15 cellular contexts compared by ENCODE assay signal in genomic region chr10:100748251-100749058, GRCh38. TPM values are rescaled to one million over a fixed set of nuclear protein-coding genes. Genes with fewer than 3 reads are reported as not detected.
DNase-seq lines count a peak whose midpoint lies in the region; ATAC-seq and TF ChIP-seq lines count a peak whose summit lies in the region.
"Had no signal": no experiment of that assay in that cellular context is flagged by ENCODE, and none has a peak within 500 bp of the region (broad histone marks: within the 10 kb centered on the region; RNA-seq: fewer than 3 reads in every experiment).

No MANE protein-coding gene starts in this region.

- H3K36me3 Mint-ChIP-seq in naive thymus-derived CD8-positive, alpha-beta T cell = peaks cover 0 to 2% (median 0%) of the 10 kb centered on the region in 3 donors
- H3K36me3 Mint-ChIP-seq in activated CD4-positive, alpha-beta memory T cell treated with anti-CD3 and anti-CD28 coated beads for 36 hours = no peaks in the 10 kb centered on the region
- H3K36me3 Mint-ChIP-seq: activated naive CD8-positive, alpha-beta T cell treated with anti-CD3 and anti-CD28 coated beads, Interleukin-2, amount 10 ng/mL, durations not matched to agents 7 days and 5 days had no signal

- H3K27me3 ChIP-seq in transverse colon = peaks cover 100% of the 10 kb centered on the region

- H3K9ac ChIP-seq in ES-I3 (ENCODE audit: low read depth, low read length) = peak overlapping the region; percentile 6; the same call in 1 of the 2 replicates
- H3K9ac ChIP-seq: BLaER1 had no signal

- intact Hi-C loops in activated CD4-positive, alpha-beta memory T cell treated with anti-CD3 and anti-CD28 coated beads for 36 hours (cut with micrococcal nuclease) = loop anchor here (10.0 kb wide), 2 partner anchors 386 to 476 kb away; partner anchors contain the start of genes LBX1 and TLX1
- intact Hi-C loops in transverse colon (cut with DNase I; ENCODE audit: low total_unique reads) = loop anchor here (10.0 kb wide), 1 partner anchor 184 kb away; no protein-coding TSS in a partner anchor

- TF ChIP-seq POLR2A in transverse colon (IDR thresholded peaks at IDR 0.05) = no peak

- H3K9me3 ChIP-seq in ES-I3 (ENCODE audit: control insufficient read depth, insufficient read depth, low read length) (no peaks in the 10 kb centered on the region), transverse colon (no peaks in the 10 kb centered on the region)
- H3K9me3 ChIP-seq: BLaER1 had no signal

- H3K4me3 ChIP-seq in coronary artery (peak overlapping the region; percentile 64), transverse colon (no peak overlapping the region)
- H3K4me3 ChIP-seq: BLaER1 had no signal

- H3K4me1 ChIP-seq in ES-I3 (ENCODE audit: insufficient read depth, low read length) (peaks cover under 1% of the 10 kb centered on the region), transverse colon (peaks cover 14 to 46% (median 36%) of the 10 kb centered on the region in 4 donors)

- TF ChIP-seq CTCF in coronary artery (IDR thresholded peaks at IDR 0.05) = no peak
- no peak for TF ChIP-seq CTCF in transverse colon (IDR thresholded peaks at IDR 0.05)

- ATAC-seq in naive thymus-derived CD8-positive, alpha-beta T cell = peak; percentile 31 to 44
- no peak for ATAC-seq in GM18511 (IDR thresholded peaks at IDR 0.05; ENCODE audit: unreplicated experiment)
- no peak for ATAC-seq in HG03565 (IDR thresholded peaks at IDR 0.05; ENCODE audit: unreplicated experiment)

- CTCF ChIA-PET in activated CD4-positive, alpha-beta memory T cell treated with anti-CD3 and anti-CD28 coated beads for 36 hours (lab: Charles Lee) = interaction anchor here (1.5 kb wide), 1 partner anchor 112 kb away, joined by 4 read pairs; no protein-coding TSS in a partner anchor

- 4% methylated on average over 52 of the region's 53 CpGs; no CpG with 5 or more reads in 1 of the 2 donors for WGBS in transverse colon (ENCODE audit: low coverage in 1 of 2), 2 donors

- no peak for TF ChIP-seq EP300 in transverse colon (IDR thresholded peaks at IDR 0.05; ENCODE audit: low read depth)

- POLR2A ChIA-PET in naive thymus-derived CD8-positive, alpha-beta T cell (lab: Charles Lee) = no interaction called here
- POLR2A ChIA-PET in activated CD4-positive, alpha-beta memory T cell treated with anti-CD3 and anti-CD28 coated beads for 36 hours (lab: Charles Lee) = no interaction called here

- in situ Hi-C loops in ACHN (cut with HindIII; ENCODE audit: low pct_ligation_motif_present, low pct_unique_long_range_greater_than_20kb, low sequenced_read_pairs) (no loop called here), transverse colon (cut with MboI; ENCODE audit: low pct_ligation_motif_present in 1 of 4, low pct_unique_long_range_greater_than_20kb in 1 of 4, low sequenced_read_pairs in 3 of 4) (no loop called here)

- no peak overlapping the region for H3K27ac ChIP-seq in coronary artery
- H3K27ac ChIP-seq in transverse colon = no peak overlapping the region
- H3K27ac ChIP-seq: BLaER1 had no signal

- peak overlapping the region; percentile 32 to 78 (median 66) for H3K4me3 Mint-ChIP-seq in naive thymus-derived CD8-positive, alpha-beta T cell
- no peak overlapping the region for H3K4me3 Mint-ChIP-seq in activated CD4-positive, alpha-beta memory T cell treated with anti-CD3 and anti-CD28 coated beads for 36 hours
- H3K4me3 Mint-ChIP-seq: activated naive CD8-positive, alpha-beta T cell treated with anti-CD3 and anti-CD28 coated beads, Interleukin-2, amount 10 ng/mL, durations not matched to agents 7 days and 5 days had no signal

- H3K27me3 Mint-ChIP-seq in naive thymus-derived CD8-positive, alpha-beta T cell = peaks cover 27 to 86% (median 62%) of the 10 kb centered on the region in 5 donors
- H3K27me3 Mint-ChIP-seq in activated CD4-positive, alpha-beta memory T cell treated with anti-CD3 and anti-CD28 coated beads for 36 hours = peaks cover 78% of the 10 kb centered on the region

- peak; percentile 49 for DNase-seq in ACHN
- DNase-seq in coronary artery (ENCODE audit: low spot score) = no peak
- no peak for DNase-seq in naive thymus-derived CD8-positive, alpha-beta T cell
- DNase-seq in activated CD4-positive, alpha-beta memory T cell treated with anti-CD3 and anti-CD28 coated beads for 36 hours = no peak
- no peak for DNase-seq in transverse colon
- DNase-seq: activated CD4-positive, alpha-beta T cell treated with anti-CD3 and anti-CD28 coated beads, Interleukin-2, amount 50 U/mL, for 4 hours; activated naive CD8-positive, alpha-beta T cell treated with anti-CD3 and anti-CD28 coated beads, Interleukin-2, amount 10 ng/mL, durations not matched to agents 7 days and 5 days; GF-D8; NCI-H146; stimulated activated CD4-positive, alpha-beta T cell treated with anti-CD3 and anti-CD28 coated beads, Interleukin-1b, Interleukin-23, amount 100 ng/mL, for 48 hours had no signal

- H3K36me3 ChIP-seq in ES-I3 (ENCODE audit: insufficient read depth, low read length) = no peaks in the 10 kb centered on the region
- no peaks in the 10 kb centered on the region for H3K36me3 ChIP-seq in transverse colon
- H3K36me3 ChIP-seq: BLaER1 had no signal

- peaks cover 22 to 50% (median 41%) of the 10 kb centered on the region in 4 donors for H3K4me1 Mint-ChIP-seq in naive thymus-derived CD8-positive, alpha-beta T cell
- peaks cover 41% of the 10 kb centered on the region for H3K4me1 Mint-ChIP-seq in activated CD4-positive, alpha-beta memory T cell treated with anti-CD3 and anti-CD28 coated beads for 36 hours (ENCODE audit: low read depth)

- H3K27ac Mint-ChIP-seq in naive thymus-derived CD8-positive, alpha-beta T cell = peak overlapping the region in 1 of 10 donors; percentile 29
- H3K27ac Mint-ChIP-seq in activated CD4-positive, alpha-beta memory T cell treated with anti-CD3 and anti-CD28 coated beads for 36 hours = no peak overlapping the region

- H3K9me3 Mint-ChIP-seq in naive thymus-derived CD8-positive, alpha-beta T cell = no peaks in the 10 kb centered on the region
- H3K9me3 Mint-ChIP-seq in activated CD4-positive, alpha-beta memory T cell treated with anti-CD3 and anti-CD28 coated beads for 36 hours = no peaks in the 10 kb centered on the region
- H3K9me3 Mint-ChIP-seq: activated naive CD8-positive, alpha-beta T cell treated with anti-CD3 and anti-CD28 coated beads, Interleukin-2, amount 10 ng/mL, durations not matched to agents 7 days and 5 days had no signal

RNA-seq across cellular contexts. Expression of gene PAX2, which starts 3.1 kb away (rescaled TPM):
- not detected for total RNA-seq in naive thymus-derived CD8-positive, alpha-beta T cell
- polyA plus RNA-seq in naive thymus-derived CD8-positive, alpha-beta T cell = not detected
- total RNA-seq in activated CD4-positive, alpha-beta memory T cell treated with anti-CD3 and anti-CD28 coated beads for 36 hours = not detected
- not detected for total RNA-seq in transverse colon
- total RNA-seq: activated naive CD8-positive, alpha-beta T cell treated with anti-CD3 and anti-CD28 coated beads, Interleukin-2, amount 10 ng/mL, durations not matched to agents 7 days and 5 days; fibroblast of villous mesenchyme had no signal

Comparison
In these comparisons a context has a peak if more than half of its experiments do, and no peak if none do; other contexts are left out.
1. ATAC-seq: peak in naive thymus-derived CD8-positive, alpha-beta T cell (2 of 2); none in GM18511 (single experiment) and HG03565 (single experiment).